In the genomic region with DNA sequence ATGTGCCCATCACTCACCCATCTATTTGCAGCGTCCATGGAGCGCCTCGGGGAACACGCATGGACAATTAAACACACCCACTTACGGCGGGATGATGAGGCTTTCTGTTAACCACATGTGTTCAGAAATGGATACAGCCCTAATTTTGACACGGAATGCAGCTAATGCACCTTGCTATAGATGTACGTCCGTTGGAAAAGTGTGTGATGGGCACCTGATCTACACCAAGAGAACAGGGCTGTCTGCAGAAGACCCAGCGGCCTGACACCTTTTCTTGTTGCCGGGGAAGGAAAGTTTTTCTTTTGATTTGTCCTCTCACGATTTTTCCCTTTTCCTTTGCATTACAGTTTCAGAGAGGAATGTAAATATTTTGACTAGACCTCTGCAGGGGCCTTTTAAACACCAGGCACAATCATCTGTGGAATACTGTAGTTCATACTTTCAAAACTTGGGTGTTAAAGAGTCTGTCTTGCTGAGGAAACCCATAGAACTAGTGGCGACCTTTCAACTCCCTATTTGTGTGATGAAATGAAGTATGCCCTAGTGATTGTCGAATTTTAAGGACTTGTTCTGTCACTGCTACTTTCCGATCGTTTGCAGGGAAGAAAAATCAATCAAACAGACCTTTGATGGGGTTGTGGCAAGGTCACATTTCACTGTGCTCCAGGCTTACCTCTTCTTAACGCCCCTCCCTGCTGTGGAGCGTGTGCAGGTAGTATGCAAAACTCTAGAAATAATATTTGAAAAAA, we compare ENCODE assay signal across 15 cellular contexts. TPM values are rescaled to one million over a fixed set of nuclear protein-coding genes. Genes with fewer than 3 reads are reported as not detected.
DNase-seq lines count a peak whose midpoint lies in the region; ATAC-seq, FAIRE-seq and TF ChIP-seq lines count a peak whose summit lies in the region.
"Had no signal": no experiment of that assay in that cellular context is flagged by ENCODE, and none has a peak within 500 bp of the region (broad histone marks: within the 10 kb centered on the region; RNA-seq: fewer than 3 reads in every experiment).

No MANE protein-coding gene starts in this region.

- H3K9me1 ChIP-seq in K562 (ENCODE audit: control insufficient read depth, insufficient read depth, low read length) = no peaks in the 10 kb centered on the region

- POLR2A ChIA-PET in K562 (lab: Yijun Ruan, JAX) = no interaction called here

- H3K4me1 ChIP-seq in K562 (replicated peaks in 1 of 2; ENCODE audit: control insufficient read depth in 2 of 2, insufficient read depth in 2 of 2, low read length in 2 of 2) (peaks cover 0 to 13% of the 10 kb centered on the region in 2 experiments; a peak in 2 of 5 replicates), mesodermal cell (ENCODE audit: control insufficient read depth, insufficient read depth, low read length, poor library complexity, severe bottlenecking) (peaks cover 12% of the 10 kb centered on the region)
- H3K4me1 ChIP-seq: pancreas had no signal

- no peaks in the 10 kb centered on the region for H3K79me2 ChIP-seq in K562 (ENCODE audit: control insufficient read depth, insufficient read depth, low read length)

- no peak overlapping the region for H3K9ac ChIP-seq in K562 (ENCODE audit: insufficient read depth in 1 of 2, low read depth in 2 of 2, low read length in 2 of 2)

- no peak for TF ChIP-seq CTCF in GM13977 (IDR thresholded peaks at IDR 0.05; ENCODE audit: extremely low read depth, insufficient read depth, missing control alignments)
- no peak for TF ChIP-seq CTCF in K562 (IDR thresholded peaks at IDR 0.05 in 2 of 3, conservative IDR thresholded peaks at IDR 0.05 in 1 of 3; ENCODE audit: insufficient read depth in 2 of 3, low read depth in 1 of 3, low read length in 3 of 3)

- H3K27ac ChIP-seq in K562 (ENCODE audit: extremely low read depth, low read depth, low read length) (no peak overlapping the region), mesodermal cell (ENCODE audit: low read depth, low read length, severe bottlenecking) (no peak overlapping the region)
- H3K27ac ChIP-seq: 22Rv1, pancreas, SJCRH30, tibial artery had no signal

- no peak for TF ChIP-seq POLR2A in K562 (conservative IDR thresholded peaks at IDR 0.05)

- peaks cover 49% of the 10 kb centered on the region in 2 experiments; a peak in 4 of 5 replicates for H3K27me3 ChIP-seq in K562 (ENCODE audit: control insufficient read depth in 2 of 2, insufficient read depth in 2 of 2, low read length in 2 of 2)
- H3K27me3 ChIP-seq: SJCRH30 had no signal

- WGBS in K562 (ENCODE audit: insufficient coverage, low coverage, missing lambda C conversion rate) = 6% methylated on average over 18 of the region's 18 CpGs
- WGBS in mesodermal cell (ENCODE audit: insufficient coverage in 2 of 2), 2 experiments = 0 to 3% methylated on average over 6 to 10 of the region's 18 CpGs

- H3K36me3 ChIP-seq in K562 (ENCODE audit: control insufficient read depth, insufficient read depth, low read length) (no peaks in the 10 kb centered on the region), mesodermal cell (ENCODE audit: control insufficient read depth, insufficient read depth, low read length) (no peaks in the 10 kb centered on the region)
- H3K36me3 ChIP-seq: pancreas, SJCRH30, tibial artery had no signal

- BruUV-seq in K562 (replicated peaks; lab: Mats Ljungman, UMichigan) = no TSS peak

- H3K4me3 ChIP-seq in K562 = no peak overlapping the region
- peak overlapping the region; percentile 19 for H3K4me3 ChIP-seq in mesodermal cell (ENCODE audit: extremely low read depth, insufficient read depth, low read length, poor library complexity, severe bottlenecking)
- H3K4me3 ChIP-seq: SJCRH30 had no signal

- no peaks in the 10 kb centered on the region for H4K20me1 ChIP-seq in K562 (replicated peaks; ENCODE audit: control insufficient read depth, insufficient read depth, low read length)

- in situ Hi-C loops in GM13977 (cut with MboI; ENCODE audit: low pct_unique_long_range_greater_than_20kb, low sequenced_read_pairs, unreplicated experiment) (no loop called here), K562 (cut with MboI) (no loop called here)

- ATAC-seq in K562 (no peak), left lobe of liver (no peak)

- H3K9me3 ChIP-seq in K562 (replicated peaks; ENCODE audit: control insufficient read depth, insufficient read depth, low read depth, low read length) (no peaks in the 10 kb centered on the region), mesodermal cell (ENCODE audit: control insufficient read depth, low read length) (no peaks in the 10 kb centered on the region)
- H3K9me3 ChIP-seq: pancreas, SJCRH30, tibial artery had no signal

- TF ChIP-seq RAD21 in K562 (CRISPR knock-in tag; conservative IDR thresholded peaks at IDR 0.05 in 1 of 2, IDR thresholded peaks at IDR 0.05 in 1 of 2) = no peak

- DNase-seq in DMS53 (lab: John Stamatoyannopoulos, UW) = peak; percentile 16
- DNase-seq in DMS53 treated with DMSO at 0.1 percent for 48 hours (lab: John Stamatoyannopoulos, UW; ENCODE audit: unreplicated experiment) = no peak
- peak; percentile 25 for DNase-seq in GM13977 (ENCODE audit: low spot score)
- DNase-seq in K562 (ENCODE audit: extremely low read depth in 1 of 4, low spot score in 3 of 4) = no peak
- DNase-seq in iPS-NIHi7 (ENCODE audit: extremely low spot score) = no peak
- no peak for DNase-seq in left lobe of liver (ENCODE audit: low spot score)
- no peak for DNase-seq in EL
- DNase-seq: activated CD4-positive, alpha-beta T cell treated with anti-CD3 and anti-CD28 coated beads, Interleukin-2, amount 50 U/mL, for 1 hour; GOT3; kidney; SJCRH30; tibial artery had no signal

- no peak for TF ChIP-seq EP300 in K562 (IDR thresholded peaks at IDR 0.05; ENCODE audit: low read length)

- no peak overlapping the region for H2AFZ ChIP-seq in K562 (ENCODE audit: low read depth, low read length)

- intact Hi-C loops in K562 (cut with micrococcal nuclease) = no loop called here

- FAIRE-seq in K562 (lab: Jason Lieb, UNC) = peak; percentile 54
- FAIRE-seq: kidney, pancreas had no signal

- no peak overlapping the region for H3K4me2 ChIP-seq in K562 (ENCODE audit: insufficient read depth, low read length)

- CTCF ChIA-PET in K562 (lab: Yijun Ruan, JAX; ENCODE audit: low intra/inter-chr PET ratio) = no interaction called here

TF ChIP-seq in K562, 482 proteins besides CTCF, POLR2A, EP300 and RAD21:
- TF ChIP-seq NELFE (IDR thresholded peaks at IDR 0.05; ENCODE audit: insufficient read depth, insufficient read length) (no peak), CBX8 (IDR thresholded peaks at IDR 0.05; ENCODE audit: borderline replicate concordance, extremely low read depth, low read depth, low read length, poor library complexity, severe bottlenecking) (no peak), MYNN (IDR thresholded peaks at IDR 0.05) (no peak), MYNN (CRISPR knock-in tag; IDR thresholded peaks at IDR 0.05) (no peak), TAF9B (IDR thresholded peaks at IDR 0.05; ENCODE audit: partially characterized antibody) (no peak), MCM7 (IDR thresholded peaks at IDR 0.05) (no peak), RAD51 (IDR thresholded peaks at IDR 0.05; ENCODE audit: borderline replicate concordance, low read depth) (no peak), CBX1 (IDR thresholded peaks at IDR 0.05; ENCODE audit: low read depth) (no peak), ZNF121 (CRISPR knock-in tag; conservative IDR thresholded peaks at IDR 0.05) (no peak), UBTF (IDR thresholded peaks at IDR 0.05; ENCODE audit: borderline replicate concordance in 1 of 2, low read depth in 2 of 2, low read length in 2 of 2) (no peak), ZKSCAN1 (IDR thresholded peaks at IDR 0.05; ENCODE audit: low read depth, low read length) (no peak), CAMTA2 (CRISPR knock-in tag; conservative IDR thresholded peaks at IDR 0.05) (no peak)

RNA-seq across cellular contexts. Expression of gene PAX6, which starts 16.5 kb away (rescaled TPM):
- total RNA-seq in K562 (2011; cell fraction: chromatin; rRNA removed; ENCODE audit: low replicate concordance) = 4.4 and 7.3 TPM in 2 replicates
- 2.0 and 3.3 TPM in 2 replicates for total RNA-seq in K562 (2011; cell fraction: nucleolus; rRNA removed)
- total RNA-seq in K562 (2011; cell fraction: nucleoplasm; rRNA removed) = 3.7 and 4.1 TPM in 2 replicates
- total RNA-seq in K562 (2014; rRNA removed) (5.9 and 6.3 TPM in 2 replicates), K562 (2014; rRNA removed; fragmentation: Illumina TruSeq; extraction: Trizol) (5.3 and 7.1 TPM in 2 replicates), K562 (2015; rRNA removed; fragmentation: Illumina TruSeq; extraction: Trizol) (4.6 and 4.7 TPM in 2 replicates), K562 (2021) (5.7 and 5.9 TPM in 2 replicates), left lobe of liver (not detected)
- polyA plus RNA-seq in K562 (2011; rRNA removed) (2.5 and 6.8 TPM in 2 replicates), K562 (2014; fragmentation: Illumina TruSeq; extraction: Trizol) (10.9 and 12.3 TPM in 2 replicates), K562 (2014; fragmentation: Nextera tagmentation; extraction: Ambion mirVana) (1 to 10 TPM; 1.5 to 2.6 TPM), K562 (2014; rRNA removed) (7.2 TPM in 2 replicates)
- 3.1 and 8.7 TPM in 2 replicates for polyA plus RNA-seq in K562 (2011; cell fraction: cytosol; rRNA removed)
- polyA plus RNA-seq in K562 (2011; cell fraction: nucleus; rRNA removed) = 9.3 and 26.6 TPM in 2 replicates
- 4.8 and 22.9 TPM in 2 replicates for polyA plus RNA-seq in K562 (2012)
- 4.2 and 9.1 TPM in 2 replicates for polyA minus RNA-seq in K562 (2011; rRNA and poly(A)+ RNA removed)
- polyA minus RNA-seq in K562 (2011; cell fraction: cytosol; rRNA and poly(A)+ RNA removed) = 2.3 and 6.0 TPM in 2 replicates
- 3.9 and 17.3 TPM in 2 replicates for polyA minus RNA-seq in K562 (2011; cell fraction: nucleus; rRNA and poly(A)+ RNA removed)
- 2.2 TPM for polyA plus RNA-seq in mesodermal cell (2013, experiment 1 of 2)
- 0.86 TPM for polyA plus RNA-seq in mesodermal cell (2013, experiment 2 of 2)
- total RNA-seq: kidney had no signal

Comparison
In these comparisons a context has a peak if more than half of its experiments do, and no peak if none do; other contexts are left out.
1. DNase-seq: peak in DMS53 (single experiment) and GM13977 (single experiment); none in DMS53 treated with DMSO at 0.1 percent for 48 hours (single experiment), K562 (0 of 4), iPS-NIHi7 (single experiment), left lobe of liver (single experiment) and EL (single experiment).